In the genomic region with DNA sequence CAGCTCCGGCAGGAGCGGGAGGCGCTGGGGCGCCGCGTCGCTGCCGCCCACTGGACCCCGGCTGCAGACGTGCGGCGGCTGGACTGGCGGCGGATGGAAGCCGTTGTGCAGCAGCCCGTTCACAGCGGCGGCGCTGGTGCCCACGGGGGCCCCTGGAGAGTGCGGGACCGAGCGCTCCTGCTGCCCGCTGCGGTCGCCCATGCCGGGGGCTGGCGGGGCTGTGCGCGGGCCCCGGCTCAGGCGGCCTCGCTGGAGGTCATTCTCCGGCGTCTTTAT, we compare ENCODE assay signal across 1 cellular context.
TF ChIP-seq lines count a peak whose summit lies in the region.

No MANE protein-coding gene starts in this region.

TF ChIP-seq in SK-N-SH, 30 proteins besides CTCF, POLR2A, EP300 and RAD21 (continued from another document):
- TF ChIP-seq, protein P1, sequence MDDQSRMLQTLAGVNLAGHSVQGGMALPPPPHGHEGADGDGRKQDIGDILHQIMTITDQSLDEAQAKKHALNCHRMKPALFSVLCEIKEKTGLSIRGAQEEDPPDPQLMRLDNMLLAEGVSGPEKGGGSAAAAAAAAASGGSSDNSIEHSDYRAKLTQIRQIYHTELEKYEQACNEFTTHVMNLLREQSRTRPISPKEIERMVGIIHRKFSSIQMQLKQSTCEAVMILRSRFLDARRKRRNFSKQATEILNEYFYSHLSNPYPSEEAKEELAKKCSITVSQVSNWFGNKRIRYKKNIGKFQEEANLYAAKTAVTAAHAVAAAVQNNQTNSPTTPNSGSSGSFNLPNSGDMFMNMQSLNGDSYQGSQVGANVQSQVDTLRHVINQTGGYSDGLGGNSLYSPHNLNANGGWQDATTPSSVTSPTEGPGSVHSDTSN (IDR thresholded peaks at IDR 0.05), result no peak
- no peak for TF ChIP-seq RFX5 (IDR thresholded peaks at IDR 0.05; ENCODE audit: low read length)
- no peak for TF ChIP-seq EZH2phosphoT487 (IDR thresholded peaks at IDR 0.05; ENCODE audit: borderline replicate concordance, low read depth)
